ENCODE assay signal across 30 cellular contexts in genomic region chr15:75822685-75823278, GRCh38.
"Had no signal": no experiment of that assay in that cellular context is flagged by ENCODE, and none has a peak within 500 bp of the region (broad histone marks: within the 10 kb centered on the region; RNA-seq: fewer than 3 reads in every experiment).

No MANE protein-coding gene starts in this region.

- H3K4me1 ChIP-seq: breast epithelium, Peyer's patch had no signal

- H3K4me3 Mint-ChIP-seq: activated CD8-positive, alpha-beta T cell treated with anti-CD3 and anti-CD28 coated beads for 36 hours; activated naive CD4-positive, alpha-beta T cell treated with anti-CD3 and anti-CD28 coated beads, Interleukin-2, amount 10 ng/mL, durations not matched to agents 7 days and 5 days; activated naive CD8-positive, alpha-beta T cell treated with anti-CD3 and anti-CD28 coated beads for 36 hours; activated T-cell treated with anti-CD3 and anti-CD28 coated beads, Interleukin-2, amount 50 U/mL, for 72 hours; T-helper 1 cell treated with Interleukin-12 subunit alpha and Interleukin-12 subunit beta and Interleukin-4 antibody, amounts not matched to agents 30 μg/mL and 1 μg/mL, for 36 hours had no signal

- H3K9ac ChIP-seq: KMS-11 had no signal

- H3K27ac ChIP-seq: breast epithelium, KMS-11, Peyer's patch, RWPE1, SJSA1 had no signal

- ATAC-seq: activated CD4-positive, CD25-positive, alpha-beta regulatory T cell treated with anti-CD3 and anti-CD28 coated beads, Interleukin-2, amount 50 U/mL, for 24 hours; activated CD8-positive, alpha-beta T cell treated with anti-CD3 and anti-CD28 coated beads for 36 hours; activated T-cell treated with anti-CD3 and anti-CD28 coated beads, Interleukin-2, amount 50 U/mL, for 72 hours; SK-N-SH treated with all-trans-retinoic acid at 6 μM for 48 hours had no signal

- H3K27me3 ChIP-seq: breast epithelium, Peyer's patch, SJSA1 had no signal

- H3K36me3 Mint-ChIP-seq: activated naive CD4-positive, alpha-beta T cell treated with anti-CD3 and anti-CD28 coated beads, Interleukin-2, amount 10 ng/mL, durations not matched to agents 7 days and 5 days; activated naive CD8-positive, alpha-beta T cell treated with anti-CD3 and anti-CD28 coated beads for 36 hours had no signal

- DNase-seq: activated CD4-positive, alpha-beta T cell treated with anti-CD3 and anti-CD28 coated beads for 4 hours; activated CD8-positive, alpha-beta memory T cell treated with anti-CD3 and anti-CD28 coated beads, Interleukin-2, amount 50 U/mL, for 4 hours; activated CD8-positive, alpha-beta T cell treated with anti-CD3 and anti-CD28 coated beads for 36 hours; activated gamma-delta T cell treated with Interleukin-2 at 50 U/mL for 16 hours; activated naive CD4-positive, alpha-beta T cell treated with anti-CD3 and anti-CD28 coated beads, Interleukin-2, amount 10 ng/mL, durations not matched to agents 7 days and 5 days; activated naive CD8-positive, alpha-beta T cell treated with anti-CD3 and anti-CD28 coated beads for 36 hours; activated T-cell treated with anti-CD3 and anti-CD28 coated beads, Interleukin-2, amount 50 U/mL, for 72 hours; anterior cingulate cortex; caudate nucleus; NCI-H1092; NCI-H1417 treated with DMSO at 0.1 percent for 48 hours; NCI-H1694; NCI-H2029; NCI-H2107; NCI-H2171 treated with DMSO at 0.1 percent for 48 hours; NCI-H226; NCI-H526; NK-92 treated with Interleukin-12 subunit alpha and Interleukin-12 subunit beta, amount 100 ng/mL, for 24 hours; OCI-M1; Peyer's patch; Right ventricle myocardium superior; SW 1271 had no signal

- H3K9me3 Mint-ChIP-seq: activated CD8-positive, alpha-beta T cell treated with anti-CD3 and anti-CD28 coated beads for 36 hours; activated naive CD4-positive, alpha-beta T cell treated with anti-CD3 and anti-CD28 coated beads, Interleukin-2, amount 10 ng/mL, durations not matched to agents 7 days and 5 days; activated naive CD8-positive, alpha-beta T cell treated with anti-CD3 and anti-CD28 coated beads for 36 hours; activated T-cell treated with anti-CD3 and anti-CD28 coated beads, Interleukin-2, amount 50 U/mL, for 72 hours; activated T-helper 2 cell treated with anti-CD3 and anti-CD28 coated beads, Interferon-gamma antibody, Interleukin-2, Interleukin-4, amounts not matched to agents 10 μg/mL and 5 μg/mL and 100 μg/mL, durations not matched to agents 14 hours and 24 hours and 36 hours; T-helper 1 cell treated with Interleukin-12 subunit alpha and Interleukin-12 subunit beta and Interleukin-4 antibody, amounts not matched to agents 30 μg/mL and 1 μg/mL, for 36 hours had no signal

- H3K9me3 ChIP-seq: breast epithelium, Peyer's patch, SJSA1 had no signal

- H3K4me2 ChIP-seq: KMS-11 had no signal

- H3K27ac Mint-ChIP-seq: activated CD8-positive, alpha-beta T cell treated with anti-CD3 and anti-CD28 coated beads for 36 hours; activated naive CD4-positive, alpha-beta T cell treated with anti-CD3 and anti-CD28 coated beads, Interleukin-2, amount 10 ng/mL, durations not matched to agents 7 days and 5 days; activated naive CD8-positive, alpha-beta T cell treated with anti-CD3 and anti-CD28 coated beads for 36 hours; activated T-cell treated with anti-CD3 and anti-CD28 coated beads, Interleukin-2, amount 50 U/mL, for 72 hours; activated T-helper 2 cell treated with anti-CD3 and anti-CD28 coated beads, Interferon-gamma antibody, Interleukin-2, Interleukin-4, amounts not matched to agents 10 μg/mL and 5 μg/mL and 100 μg/mL, durations not matched to agents 14 hours and 24 hours and 36 hours; T-helper 1 cell treated with Interleukin-12 subunit alpha and Interleukin-12 subunit beta and Interleukin-4 antibody, amounts not matched to agents 30 μg/mL and 1 μg/mL, for 36 hours had no signal

- H3K27me3 Mint-ChIP-seq: activated CD8-positive, alpha-beta T cell treated with anti-CD3 and anti-CD28 coated beads for 36 hours; activated naive CD8-positive, alpha-beta T cell treated with anti-CD3 and anti-CD28 coated beads for 36 hours had no signal

- H3K4me3 ChIP-seq: breast epithelium, Peyer's patch, SJSA1 had no signal

- H3K36me3 ChIP-seq: breast epithelium, Peyer's patch, SJSA1 had no signal
